18 cellular contexts compared by ENCODE assay signal in genomic region chr5:6832994-6833393, GRCh38.
DNase-seq lines count a peak whose midpoint lies in the region; ATAC-seq lines count a peak whose summit lies in the region.
"Had no signal": no experiment of that assay in that cellular context is flagged by ENCODE, and none has a peak within 500 bp of the region (broad histone marks: within the 10 kb centered on the region; RNA-seq: fewer than 3 reads in every experiment).

No MANE protein-coding gene starts in this region.

- H3K9me3 ChIP-seq in right cardiac atrium (ENCODE audit: control insufficient read depth, low read length), result peaks cover 3% of the 10 kb centered on the region
- H3K9me3 ChIP-seq: body of pancreas, left lung had no signal

- H3K4me1 ChIP-seq in right cardiac atrium (ENCODE audit: control insufficient read depth, insufficient read depth, low read length), result no peaks in the 10 kb centered on the region
- H3K4me1 ChIP-seq: body of pancreas, left lung had no signal

- intact Hi-C loops in left ventricle myocardium superior (cut with micrococcal nuclease), result no loop called here
- intact Hi-C loops in right cardiac atrium (cut with DNase I), result no loop called here

- no peaks in the 10 kb centered on the region for H3K27me3 ChIP-seq in right cardiac atrium (ENCODE audit: control insufficient read depth, insufficient read depth)
- H3K27me3 ChIP-seq: body of pancreas, left lung had no signal

- 13% methylated on average over 2 of the region's 2 CpGs for WGBS in right cardiac atrium

- no peak for DNase-seq in left ventricle myocardium superior
- DNase-seq in right cardiac atrium, result no peak
- DNase-seq in NCI-H1694 treated with DMSO at 0.1 percent for 48 hours (lab: John Stamatoyannopoulos, UW), result peak; percentile 88
- peak; percentile 1 to 13 for DNase-seq in dermis microvascular lymphatic vessel endothelial cell (ENCODE audit: low read depth in 2 of 2)
- no peak for DNase-seq in ureter (ENCODE audit: low spot score)
- DNase-seq in NCI-H82 (lab: John Stamatoyannopoulos, UW), result no peak
- DNase-seq in NAMALWA (ENCODE audit: low spot score), result no peak
- DNase-seq: activated naive CD4-positive, alpha-beta T cell; body of pancreas; effector CD4-positive, alpha-beta T cell; KBM-7; left lung; natural killer cell; NCI-H510A; PC-3; WERI-Rb-1 had no signal

- no peak overlapping the region for H3K27ac ChIP-seq in right cardiac atrium (ENCODE audit: low read length)
- H3K27ac ChIP-seq: body of pancreas, HL-60, left lung, WERI-Rb-1 had no signal

- ATAC-seq in left ventricle myocardium superior, result peak; percentile 76
- ATAC-seq in right cardiac atrium, result no peak
- ATAC-seq in GM21528 (IDR thresholded peaks at IDR 0.05; ENCODE audit: low FRiP score, unreplicated experiment), result no peak
- ATAC-seq: body of pancreas, left lung, natural killer cell, PC-3 had no signal

- H3K4me3 ChIP-seq in right cardiac atrium (ENCODE audit: low read length), result no peak overlapping the region
- H3K4me3 ChIP-seq: body of pancreas, left lung had no signal

Comparison
In these comparisons a context has a peak if more than half of its experiments do, and no peak if none do; other contexts are left out.
1. DNase-seq: peak in NCI-H1694 treated with DMSO at 0.1 percent for 48 hours (single experiment) and dermis microvascular lymphatic vessel endothelial cell (2 of 2); none in left ventricle myocardium superior (single experiment), right cardiac atrium (0 of 3), ureter (single experiment), NCI-H82 (single experiment) and NAMALWA (single experiment).